In the genomic region with DNA sequence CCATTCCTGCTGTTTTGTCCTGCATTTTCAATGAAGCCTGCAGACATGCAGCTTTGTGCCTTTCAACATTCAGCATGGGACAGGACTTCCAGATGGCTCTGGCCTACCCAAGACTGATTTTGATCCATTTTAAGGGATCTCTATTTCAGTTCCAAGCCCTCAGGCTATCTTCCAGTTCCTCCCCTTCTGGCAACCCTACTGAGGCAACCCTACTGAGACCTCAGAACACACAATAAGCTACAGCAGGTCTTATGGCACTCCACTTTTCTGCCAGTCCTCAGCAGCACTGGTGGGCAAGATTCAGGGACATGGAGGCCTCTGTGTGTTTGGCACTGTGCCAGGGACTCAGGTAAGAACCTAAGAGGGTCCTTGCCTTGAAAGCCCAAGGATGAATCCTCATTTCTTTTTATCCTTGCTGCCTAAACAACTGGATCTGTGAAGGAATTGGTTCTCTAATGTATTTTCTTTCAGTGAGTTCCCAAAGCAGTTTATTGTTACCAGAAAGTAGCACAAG, we compare ENCODE assay signal across 23 cellular contexts. TPM values are rescaled to one million over a fixed set of nuclear protein-coding genes. Genes with fewer than 3 reads are reported as not detected.
"Had no signal": no experiment of that assay in that cellular context is flagged by ENCODE, and none has a peak within 500 bp of the region (broad histone marks: within the 10 kb centered on the region; RNA-seq: fewer than 3 reads in every experiment).

No MANE protein-coding gene starts in this region.

- H3K79me2 ChIP-seq: parathyroid adenoma had no signal

- DNase-seq: cortex of kidney; effector CD4-positive, alpha-beta T cell; foreskin fibroblast; gastrocnemius medialis; head of caudate nucleus; left ventricle myocardium superior; lower lobe of right lung; naive B cell; stimulated activated CD4-positive, alpha-beta T cell treated with anti-CD3 and anti-CD28 coated beads, Interleukin-12 subunit alpha, Interleukin-12 subunit beta, amount 100 ng/mL, for 4 hours; stimulated activated CD4-positive, alpha-beta T cell treated with anti-CD3 and anti-CD28 coated beads, Interleukin-1b, Interleukin-23, amount 100 ng/mL, for 48 hours; stimulated activated CD4-positive, alpha-beta T cell treated with anti-CD3 and anti-CD28 coated beads, Interleukin-4, amount 100 ng/mL, for 1 hour; stimulated activated CD8-positive, alpha-beta memory T cell treated with anti-CD3 and anti-CD28 coated beads, Interleukin-4, amount 100 ng/mL, for 48 hours; stimulated activated naive CD4-positive, alpha-beta T cell; stimulated activated naive CD8-positive, alpha-beta T cell treated with anti-CD3 and anti-CD28 coated beads, Interleukin-15, amount 100 ng/mL, for 72 hours; thyroid gland had no signal

- H2AFZ ChIP-seq: neural progenitor cell, parathyroid adenoma had no signal

- H3K9ac ChIP-seq: neural progenitor cell, parathyroid adenoma had no signal

- ATAC-seq: gastrocnemius medialis; left ventricle myocardium superior; lower lobe of right lung; sciatic nerve; stimulated activated naive CD8-positive, alpha-beta T cell treated with anti-CD3 and anti-CD28 coated beads, Interleukin-15, amount 100 ng/mL, for 72 hours had no signal

- H3K27ac ChIP-seq: gastrocnemius medialis, lower lobe of right lung, neural progenitor cell, parathyroid adenoma, thyroid gland had no signal

- H3K36me3 ChIP-seq: gastrocnemius medialis, lower lobe of right lung, neural progenitor cell, thyroid gland had no signal

- H3K9me3 ChIP-seq: gastrocnemius medialis, lower lobe of right lung, thyroid gland had no signal

- H3K4me3 ChIP-seq: gastrocnemius medialis, lower lobe of right lung, neural progenitor cell, smooth muscle cell, thyroid gland had no signal

- H3K4me2 ChIP-seq: neural progenitor cell, smooth muscle cell had no signal

- FAIRE-seq: keratinocyte had no signal

- H3K4me1 ChIP-seq: neural progenitor cell, parathyroid adenoma had no signal

- H3K27me3 ChIP-seq: gastrocnemius medialis, thyroid gland had no signal

RNA-seq across cellular contexts. Expression of a gene that starts 50.7 kb away (rescaled TPM):
- total RNA-seq: dermis microvascular lymphatic vessel endothelial cell, glomerular endothelial cell, left ventricle myocardium superior, progenitor cell of endocrine pancreas, sciatic nerve had no signal
